In genomic region chr15:79283252-79284048, GRCh38 we compare ENCODE assay signal across 10 cellular contexts. TPM values are rescaled to one million over a fixed set of nuclear protein-coding genes. Genes with fewer than 3 reads are reported as not detected.
DNase-seq lines count a peak whose midpoint lies in the region; ATAC-seq, FAIRE-seq and TF ChIP-seq lines count a peak whose summit lies in the region.
"Had no signal": no experiment of that assay in that cellular context is flagged by ENCODE, and none has a peak within 500 bp of the region (broad histone marks: within the 10 kb centered on the region; RNA-seq: fewer than 3 reads in every experiment).

No MANE protein-coding gene starts in this region.

- POLR2A ChIA-PET in A549 (lab: Yijun Ruan, JAX), result no interaction called here
- POLR2A ChIA-PET in activated CD8-positive, alpha-beta T cell treated with anti-CD3 and anti-CD28 coated beads for 36 hours (lab: Charles Lee), result no interaction called here

- H3K9me3 ChIP-seq in A549 (no peaks in the 10 kb centered on the region), HAP-1 (no peaks in the 10 kb centered on the region)

- peaks cover 63% of the 10 kb centered on the region for H3K27me3 Mint-ChIP-seq in activated CD8-positive, alpha-beta T cell treated with anti-CD3 and anti-CD28 coated beads for 36 hours

- TF ChIP-seq CTCF in A549 (IDR thresholded peaks at IDR 0.05), result no peak
- no peak for TF ChIP-seq CTCF in activated CD8-positive, alpha-beta T cell treated with anti-CD3 and anti-CD28 coated beads for 36 hours (IDR thresholded peaks at IDR 0.05)

- H3K4me1 Mint-ChIP-seq in activated CD8-positive, alpha-beta T cell treated with anti-CD3 and anti-CD28 coated beads for 36 hours (ENCODE audit: low read depth), result peaks cover 3% of the 10 kb centered on the region

- DNase-seq in A549 (ENCODE audit: low read depth in 1 of 2, low spot score in 1 of 2), result peak; percentile 24 to 42
- peak; percentile 21 to 81 for DNase-seq in HAP-1 (ENCODE audit: low spot score in 2 of 2)
- DNase-seq in activated CD8-positive, alpha-beta T cell treated with anti-CD3 and anti-CD28 coated beads for 36 hours, result peak; percentile 44
- DNase-seq in foreskin melanocyte, result peak; percentile 18
- DNase-seq in posterior cingulate gyrus, result peak in 9 of 10 donors; percentile 36 to 90 (median 54)
- no peak for DNase-seq in middle frontal gyrus (ENCODE audit: extremely low spot score, low spot score)
- DNase-seq in effector CD4-positive, alpha-beta T cell, result no peak

- H3K36me3 ChIP-seq in HAP-1 (replicated peaks), result no peaks in the 10 kb centered on the region

- 28% methylated on average over 35 of the region's 46 CpGs for WGBS in A549 (ENCODE audit: missing lambda C conversion rate)

- no peak overlapping the region for H3K4me3 Mint-ChIP-seq in activated CD8-positive, alpha-beta T cell treated with anti-CD3 and anti-CD28 coated beads for 36 hours

- H3K9me3 Mint-ChIP-seq in activated CD8-positive, alpha-beta T cell treated with anti-CD3 and anti-CD28 coated beads for 36 hours, result peaks cover 3% of the 10 kb centered on the region

- no peak overlapping the region for H3K27ac ChIP-seq in A549

- no peaks in the 10 kb centered on the region for H3K4me1 ChIP-seq in A549
- H3K4me1 ChIP-seq in HAP-1, result no peaks in the 10 kb centered on the region

- ATAC-seq in A549 (peak; percentile 89 to 94), GM21367 (IDR thresholded peaks at IDR 0.05; ENCODE audit: unreplicated experiment) (no peak)
- peak; percentile 60 for ATAC-seq in activated CD8-positive, alpha-beta T cell treated with anti-CD3 and anti-CD28 coated beads for 36 hours

- H3K4me3 ChIP-seq in A549 (no peak overlapping the region), HAP-1 (no peak overlapping the region)

- peak overlapping the region; percentile 50; the same call in 2 of the 3 replicates for H3K4me2 ChIP-seq in A549

- H3K36me3 Mint-ChIP-seq in activated CD8-positive, alpha-beta T cell treated with anti-CD3 and anti-CD28 coated beads for 36 hours (ENCODE audit: low read depth), result peaks cover 3% of the 10 kb centered on the region

- in situ Hi-C loops in HAP-1 (cut with MboI; ENCODE audit: low sequenced_read_pairs), result no loop called here

- no peak for TF ChIP-seq RAD21 in A549 (conservative IDR thresholded peaks at IDR 0.05 in 1 of 2, IDR thresholded peaks at IDR 0.05 in 1 of 2)

- TF ChIP-seq EP300 in A549 (IDR thresholded peaks at IDR 0.05), result no peak

- no peak overlapping the region for H3K27ac Mint-ChIP-seq in activated CD8-positive, alpha-beta T cell treated with anti-CD3 and anti-CD28 coated beads for 36 hours

- intact Hi-C loops in activated CD8-positive, alpha-beta T cell treated with anti-CD3 and anti-CD28 coated beads for 36 hours (cut with micrococcal nuclease), result no loop called here
- intact Hi-C loops in posterior cingulate gyrus (cut with DNase I), result no loop called here

- peaks cover 61% of the 10 kb centered on the region for H3K27me3 ChIP-seq in HAP-1 (ENCODE audit: low read depth)

- no peak for TF ChIP-seq POLR2A in A549 (IDR thresholded peaks at IDR 0.05; ENCODE audit: low read length)

- no peak for FAIRE-seq in A549 (lab: Jason Lieb, UNC)
- FAIRE-seq: G401.6 had no signal

- CTCF ChIA-PET in A549 (lab: Yijun Ruan, JAX), result interaction anchor here (1.1 kb wide), 1 partner anchor 192 kb away, joined by 3 read pairs; no protein-coding TSS in a partner anchor
- CTCF ChIA-PET in activated CD8-positive, alpha-beta T cell treated with anti-CD3 and anti-CD28 coated beads for 36 hours (lab: Charles Lee), result interaction anchor here (1.3 kb wide), 1 partner anchor 11 kb away, joined by 3 read pairs; no protein-coding TSS in a partner anchor

TF ChIP-seq in A549, 52 proteins besides CTCF, POLR2A, EP300 and RAD21:
- TF ChIP-seq HEYL (CRISPR knock-in tag; IDR thresholded peaks at IDR 0.05), result no peak
- no peak for TF ChIP-seq SMC3 (IDR thresholded peaks at IDR 0.05)
- no peak for TF ChIP-seq SREBF2 (IDR thresholded peaks at IDR 0.05)
- TF ChIP-seq FOXS1 (CRISPR knock-in tag; IDR thresholded peaks at IDR 0.05), result no peak
- no peak for TF ChIP-seq NPAS2 (CRISPR knock-in tag; IDR thresholded peaks at IDR 0.05; ENCODE audit: borderline replicate concordance)
- TF ChIP-seq USF2 (IDR thresholded peaks at IDR 0.05), result no peak
- TF ChIP-seq MYC (IDR thresholded peaks at IDR 0.05; ENCODE audit: borderline replicate concordance, low read length), result no peak
- TF ChIP-seq BHLHE40 (IDR thresholded peaks at IDR 0.05; ENCODE audit: low read depth, low read length), result no peak
- TF ChIP-seq REST (IDR thresholded peaks at IDR 0.05), result peak; percentile 97
- TF ChIP-seq, protein P1, sequence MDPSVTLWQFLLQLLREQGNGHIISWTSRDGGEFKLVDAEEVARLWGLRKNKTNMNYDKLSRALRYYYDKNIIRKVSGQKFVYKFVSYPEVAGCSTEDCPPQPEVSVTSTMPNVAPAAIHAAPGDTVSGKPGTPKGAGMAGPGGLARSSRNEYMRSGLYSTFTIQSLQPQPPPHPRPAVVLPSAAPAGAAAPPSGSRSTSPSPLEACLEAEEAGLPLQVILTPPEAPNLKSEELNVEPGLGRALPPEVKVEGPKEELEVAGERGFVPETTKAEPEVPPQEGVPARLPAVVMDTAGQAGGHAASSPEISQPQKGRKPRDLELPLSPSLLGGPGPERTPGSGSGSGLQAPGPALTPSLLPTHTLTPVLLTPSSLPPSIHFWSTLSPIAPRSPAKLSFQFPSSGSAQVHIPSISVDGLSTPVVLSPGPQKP (IDR thresholded peaks at IDR 0.05; ENCODE audit: low read depth, low read length), result no peak
- TF ChIP-seq EHMT2 (IDR thresholded peaks at IDR 0.05; ENCODE audit: low read depth), result peak; percentile 64; the same call in 1 of the 2 replicates
- TF ChIP-seq, protein P2, sequence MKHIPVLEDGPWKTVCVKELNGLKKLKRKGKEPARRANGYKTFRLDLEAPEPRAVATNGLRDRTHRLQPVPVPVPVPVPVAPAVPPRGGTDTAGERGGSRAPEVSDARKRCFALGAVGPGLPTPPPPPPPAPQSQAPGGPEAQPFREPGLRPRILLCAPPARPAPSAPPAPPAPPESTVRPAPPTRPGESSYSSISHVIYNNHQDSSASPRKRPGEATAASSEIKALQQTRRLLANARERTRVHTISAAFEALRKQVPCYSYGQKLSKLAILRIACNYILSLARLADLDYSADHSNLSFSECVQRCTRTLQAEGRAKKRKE (CRISPR knock-in tag; IDR thresholded peaks at IDR 0.05; ENCODE audit: low read depth), result 0 out of 2 replicates have a peak, but pooled peaks have one; percentile 42
- peak; percentile 45; the same call in 1 of the 2 replicates for TF ChIP-seq HOXB5 (CRISPR knock-in tag; IDR thresholded peaks at IDR 0.05)
TF ChIP-seq in A549: peak in this region for 4.

RNA-seq across cellular contexts. Expression of gene ANKRD34C, which starts 0.9 kb away (rescaled TPM):
- polyA plus RNA-seq in A549 (2011; rRNA removed) (not detected in 2 replicates), A549 (2017; fragmentation: RNase III; extraction: RNeasy Plus Mini Kit Qiagen cat#74134 plus additional on column Dnase treatment) (not detected in 3 replicates)
- not detected in 2 replicates for polyA plus RNA-seq in A549 (2012; cell fraction: cytosol; rRNA removed)
- polyA plus RNA-seq in A549 (2012; cell fraction: nucleus; rRNA removed), result not detected in 2 replicates
- polyA minus RNA-seq in A549 (2011; rRNA and poly(A)+ RNA removed), result not detected in 2 replicates
- not detected for total RNA-seq in activated CD8-positive, alpha-beta T cell treated with anti-CD3 and anti-CD28 coated beads for 36 hours
- total RNA-seq: renal cortical epithelial cell had no signal

RNA-seq across cellular contexts. Expression of gene TMED3, which starts 27.5 kb away (rescaled TPM):
- polyA plus RNA-seq in A549 (2011; rRNA removed) (202 and 220 TPM in 2 replicates), A549 (2017; fragmentation: RNase III; extraction: RNeasy Plus Mini Kit Qiagen cat#74134 plus additional on column Dnase treatment) (144 to 149 TPM (median 149 TPM) in 3 replicates)
- polyA plus RNA-seq in A549 (2012; cell fraction: cytosol; rRNA removed), result 221 and 267 TPM in 2 replicates
- 173 and 184 TPM in 2 replicates for polyA plus RNA-seq in A549 (2012; cell fraction: nucleus; rRNA removed)
- polyA minus RNA-seq in A549 (2011; rRNA and poly(A)+ RNA removed), result 119 and 144 TPM in 2 replicates
- total RNA-seq in activated CD8-positive, alpha-beta T cell treated with anti-CD3 and anti-CD28 coated beads for 36 hours, result 10 to 100 TPM; 40.1 to 41.4 TPM

Comparison
In these comparisons a context has a peak if more than half of its experiments do, and no peak if none do; other contexts are left out.
1. DNase-seq: peak in A549 (2 of 2), HAP-1 (2 of 2), activated CD8-positive, alpha-beta T cell treated with anti-CD3 and anti-CD28 coated beads for 36 hours (single experiment), foreskin melanocyte (single experiment) and posterior cingulate gyrus (9 of 10); none in middle frontal gyrus (single experiment) and effector CD4-positive, alpha-beta T cell (single experiment).